ENCODE assay signal across 8 cellular contexts in the genomic region with DNA sequence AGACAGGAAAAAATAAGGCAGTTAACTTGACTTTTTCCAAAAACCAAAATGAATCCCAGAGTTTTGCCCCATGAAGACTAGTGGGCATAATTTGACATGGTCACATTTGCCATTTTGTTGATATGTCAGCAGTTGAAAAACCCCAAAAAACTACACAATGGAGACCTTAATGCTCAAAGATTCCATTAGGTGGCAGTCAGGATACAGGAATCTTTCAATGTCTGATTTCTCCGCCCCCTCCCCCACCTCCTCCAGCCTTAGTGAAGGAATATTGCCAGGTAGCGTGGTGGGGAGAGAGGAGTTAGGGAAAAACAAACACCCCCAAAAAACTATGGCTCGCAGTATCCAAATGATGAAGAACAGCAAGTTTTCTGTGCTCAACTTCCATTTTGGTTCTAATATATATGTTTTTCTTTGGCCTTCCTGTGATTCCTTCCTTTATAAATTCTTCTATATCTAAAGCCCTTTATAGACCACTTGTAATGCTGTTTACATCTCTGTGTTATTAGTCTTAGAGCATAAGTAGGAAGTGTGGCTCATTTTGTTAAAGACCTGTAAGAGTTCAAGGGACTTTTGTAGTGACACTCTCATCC. TPM values are rescaled to one million over a fixed set of nuclear protein-coding genes. Genes with fewer than 3 reads are reported as not detected.
DNase-seq lines count a peak whose midpoint lies in the region; ATAC-seq and TF ChIP-seq lines count a peak whose summit lies in the region.
"Had no signal": no experiment of that assay in that cellular context is flagged by ENCODE, and none has a peak within 500 bp of the region (broad histone marks: within the 10 kb centered on the region; RNA-seq: fewer than 3 reads in every experiment).

No MANE protein-coding gene starts in this region.

- peaks cover 54% of the 10 kb centered on the region for H3K27me3 ChIP-seq in HAP-1 (ENCODE audit: low read depth)

- H3K4me3 Mint-ChIP-seq in progenitor cell of endocrine pancreas (ENCODE audit: low read depth): no peak overlapping the region
- H3K4me3 Mint-ChIP-seq: activated naive CD8-positive, alpha-beta T cell had no signal

- H3K27me3 Mint-ChIP-seq in progenitor cell of endocrine pancreas: no peaks in the 10 kb centered on the region

- H3K36me3 ChIP-seq in HAP-1 (replicated peaks): no peaks in the 10 kb centered on the region

- no peaks in the 10 kb centered on the region for H3K9me3 Mint-ChIP-seq in progenitor cell of endocrine pancreas (ENCODE audit: low read depth)

- ATAC-seq in HG02763 (IDR thresholded peaks at IDR 0.05; ENCODE audit: unreplicated experiment): no peak

- peaks cover 13% of the 10 kb centered on the region for H3K4me1 Mint-ChIP-seq in progenitor cell of endocrine pancreas (ENCODE audit: low read depth)

- no peak overlapping the region for H3K4me3 ChIP-seq in HAP-1

- no peaks in the 10 kb centered on the region for H3K4me1 ChIP-seq in HAP-1

- peak; percentile 74 for TF ChIP-seq CTCF in progenitor cell of endocrine pancreas (IDR thresholded peaks at IDR 0.05; ENCODE audit: unreplicated experiment)

- H3K9me3 ChIP-seq in HAP-1: no peaks in the 10 kb centered on the region

- no peaks in the 10 kb centered on the region for H3K36me3 Mint-ChIP-seq in progenitor cell of endocrine pancreas (ENCODE audit: insufficient read depth)
- H3K36me3 Mint-ChIP-seq: activated naive CD8-positive, alpha-beta T cell had no signal

- no peak overlapping the region for H3K27ac Mint-ChIP-seq in progenitor cell of endocrine pancreas
- H3K27ac Mint-ChIP-seq: activated naive CD8-positive, alpha-beta T cell had no signal

- peak; percentile 85 for DNase-seq in DMS53 (lab: John Stamatoyannopoulos, UW)
- peak; percentile 56 to 75 for DNase-seq in HAP-1 (ENCODE audit: low spot score in 2 of 2)
- DNase-seq in NCI-H345 (lab: John Stamatoyannopoulos, UW): peak; percentile 27
- peak; percentile 17 for DNase-seq in activated T-cell treated with anti-CD3 and anti-CD28 coated beads for 24 hours (ENCODE audit: low read depth)
- peak; percentile 39 for DNase-seq in foreskin melanocyte
- DNase-seq in progenitor cell of endocrine pancreas (ENCODE audit: low spot score, unreplicated experiment): peak; percentile 19

- in situ Hi-C loops in HAP-1 (cut with MboI; ENCODE audit: low sequenced_read_pairs): no loop called here

RNA-seq across cellular contexts. Expression of gene SMNDC1, which starts 6.7 kb away (rescaled TPM):
- total RNA-seq in progenitor cell of endocrine pancreas: 39.4 and 41.4 TPM in 2 replicates

Comparison
In these comparisons a context has a peak if more than half of its experiments do, and no peak if none do; other contexts are left out.
1. DNase-seq: peak in every context shown above with its lines; median percentile 85 in DMS53; 66 in HAP-1; 39 in foreskin melanocyte; 27 in NCI-H345; 19 in progenitor cell of endocrine pancreas; 17 in activated T-cell treated with anti-CD3 and anti-CD28 coated beads for 24 hours.